1 cellular context compared by ENCODE assay signal in the genomic region with DNA sequence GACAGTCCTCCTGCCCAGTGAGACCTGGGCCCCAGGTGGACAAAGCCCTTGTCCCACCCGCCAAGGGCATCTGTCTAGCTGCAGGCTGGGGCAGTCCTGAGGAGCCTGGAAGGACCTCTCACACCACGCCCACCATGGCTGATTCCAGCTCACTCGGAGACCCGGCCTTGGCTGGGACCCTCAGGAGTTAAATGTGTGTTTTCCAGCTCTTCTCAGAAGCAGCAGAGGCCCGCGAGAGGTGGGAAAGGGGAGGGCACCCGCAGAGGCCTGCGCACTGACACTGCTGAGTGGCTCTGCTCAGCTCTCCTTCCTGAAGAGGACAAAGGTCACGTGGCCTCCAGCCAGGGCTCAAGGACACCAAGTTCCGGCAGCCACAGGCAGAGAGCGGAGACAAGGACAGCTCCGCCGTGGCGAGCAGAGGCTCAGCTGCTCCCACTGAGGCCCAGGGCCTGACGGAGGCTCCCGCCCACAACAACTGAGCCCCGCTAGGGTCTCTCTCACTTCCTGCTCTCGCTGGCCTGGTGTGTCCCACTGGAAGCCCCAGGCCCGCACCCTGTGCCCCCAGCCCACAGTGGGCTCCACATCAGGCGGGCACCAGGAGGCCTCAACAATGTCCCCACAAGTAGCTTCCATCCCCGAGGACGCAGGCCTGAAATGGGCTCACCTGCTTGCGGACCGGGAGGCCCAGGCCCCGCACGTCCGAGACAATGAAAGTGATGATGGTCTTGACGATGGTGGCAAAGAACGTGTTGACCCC.
TF ChIP-seq lines count a peak whose summit lies in the region.

No MANE protein-coding gene starts in this region.

TF ChIP-seq in HepG2, 621 proteins besides CTCF, POLR2A, EP300 and RAD21 (continued from another document and continues in another):
- TF ChIP-seq, protein P1, sequence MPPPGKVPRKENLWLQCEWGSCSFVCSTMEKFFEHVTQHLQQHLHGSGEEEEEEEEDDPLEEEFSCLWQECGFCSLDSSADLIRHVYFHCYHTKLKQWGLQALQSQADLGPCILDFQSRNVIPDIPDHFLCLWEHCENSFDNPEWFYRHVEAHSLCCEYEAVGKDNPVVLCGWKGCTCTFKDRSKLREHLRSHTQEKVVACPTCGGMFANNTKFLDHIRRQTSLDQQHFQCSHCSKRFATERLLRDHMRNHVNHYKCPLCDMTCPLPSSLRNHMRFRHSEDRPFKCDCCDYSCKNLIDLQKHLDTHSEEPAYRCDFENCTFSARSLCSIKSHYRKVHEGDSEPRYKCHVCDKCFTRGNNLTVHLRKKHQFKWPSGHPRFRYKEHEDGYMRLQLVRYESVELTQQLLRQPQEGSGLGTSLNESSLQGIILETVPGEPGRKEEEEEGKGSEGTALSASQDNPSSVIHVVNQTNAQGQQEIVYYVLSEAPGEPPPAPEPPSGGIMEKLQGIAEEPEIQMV (CRISPR knock-in tag; IDR thresholded peaks at IDR 0.05; ENCODE audit: low read depth) = no peak
- TF ChIP-seq SIX4 (CRISPR knock-in tag; IDR thresholded peaks at IDR 0.05) (peak; percentile 47; the same call in 1 of the 2 replicates), KLF13 (CRISPR knock-in tag; IDR thresholded peaks at IDR 0.05) (no peak), NRL (CRISPR knock-in tag; IDR thresholded peaks at IDR 0.05; ENCODE audit: borderline replicate concordance) (no peak), ZNF598 (CRISPR knock-in tag; IDR thresholded peaks at IDR 0.05; ENCODE audit: borderline replicate concordance) (no peak; the same call in 1 of the 2 replicates), BORCS8-MEF2B (CRISPR knock-in tag; IDR thresholded peaks at IDR 0.05) (0 out of 2 replicates have a peak, but pooled peaks have one; percentile 52), ZBTB1 (CRISPR knock-in tag; IDR thresholded peaks at IDR 0.05; ENCODE audit: borderline replicate concordance) (no peak), ZNF12 (CRISPR knock-in tag; IDR thresholded peaks at IDR 0.05) (no peak), TFAP4 (IDR thresholded peaks at IDR 0.05; ENCODE audit: borderline replicate concordance, low read depth) (peak; percentile 54; the same call in 1 of the 2 replicates), ZNF883 (CRISPR knock-in tag; IDR thresholded peaks at IDR 0.05; ENCODE audit: not compliant biosample characterization) (no peak), SRSF1 (optimal IDR thresholded peaks at IDR 0.05; ENCODE audit: low read depth, low read length) (no peak), BRD4 (CRISPR knock-in tag; IDR thresholded peaks at IDR 0.05) (peak; percentile 11; the same call in 1 of the 2 replicates), ZNF672 (CRISPR knock-in tag; IDR thresholded peaks at IDR 0.05) (no peak), ISL2 (CRISPR knock-in tag; IDR thresholded peaks at IDR 0.05) (peak; percentile 71; the same call in 1 of the 2 replicates), ZSCAN31 (CRISPR knock-in tag; IDR thresholded peaks at IDR 0.05; ENCODE audit: low read depth) (peak; percentile 57; the same call in 1 of the 2 replicates), ZNF101 (CRISPR knock-in tag; IDR thresholded peaks at IDR 0.05; ENCODE audit: borderline replicate concordance, low read depth) (no peak), DPF2 (CRISPR knock-in tag; IDR thresholded peaks at IDR 0.05; ENCODE audit: borderline replicate concordance, low read depth) (0 out of 2 replicates have a peak, but pooled peaks have one; percentile 64), ZNF484 (CRISPR knock-in tag; IDR thresholded peaks at IDR 0.05; ENCODE audit: borderline replicate concordance, low read depth) (no peak), ZNF569 (CRISPR knock-in tag; IDR thresholded peaks at IDR 0.05; ENCODE audit: borderline replicate concordance) (no peak), DMAP1 (CRISPR knock-in tag; IDR thresholded peaks at IDR 0.05) (peak; percentile 55; the same call in 1 of the 2 replicates), ZNF431 (CRISPR knock-in tag; IDR thresholded peaks at IDR 0.05; ENCODE audit: borderline replicate concordance, low read depth) (peak; percentile 80; the same call in 1 of the 2 replicates), ZFX (CRISPR knock-in tag; IDR thresholded peaks at IDR 0.05; ENCODE audit: low read depth) (peak; percentile 96), ZNF652 (CRISPR knock-in tag; IDR thresholded peaks at IDR 0.05; ENCODE audit: borderline replicate concordance, low read depth) (peak; percentile 91), SIN3A (IDR thresholded peaks at IDR 0.05; ENCODE audit: borderline replicate concordance, low read depth, low read length) (no peak), ZNF660 (CRISPR knock-in tag; IDR thresholded peaks at IDR 0.05; ENCODE audit: borderline replicate concordance, low read depth) (no peak; the same call in 1 of the 2 replicates), HOMEZ (CRISPR knock-in tag; IDR thresholded peaks at IDR 0.05; ENCODE audit: low read depth) (peak; percentile 63), ZNF20 (CRISPR knock-in tag; IDR thresholded peaks at IDR 0.05) (no peak), HNF4G (IDR thresholded peaks at IDR 0.05; ENCODE audit: borderline replicate concordance, low read depth, low read length) (peak; percentile 91), HNF4G (CRISPR knock-in tag; IDR thresholded peaks at IDR 0.05; ENCODE audit: borderline replicate concordance, low read depth) (peak; percentile 88; the same call in 1 of the 2 replicates), CC2D1A (CRISPR knock-in tag; IDR thresholded peaks at IDR 0.05) (no peak), MEIS1 (CRISPR knock-in tag; IDR thresholded peaks at IDR 0.05; ENCODE audit: borderline replicate concordance) (peak; percentile 87; the same call in 1 of the 2 replicates), SMARCC2 (IDR thresholded peaks at IDR 0.05) (no peak), BRCA1 (CRISPR knock-in tag; IDR thresholded peaks at IDR 0.05) (no peak), ZZZ3 (CRISPR knock-in tag; IDR thresholded peaks at IDR 0.05; ENCODE audit: borderline replicate concordance) (peak; percentile 82), MTERF4 (CRISPR knock-in tag; IDR thresholded peaks at IDR 0.05) (peak; percentile 68; the same call in 1 of the 2 replicates), MXD4 (CRISPR knock-in tag; IDR thresholded peaks at IDR 0.05) (no peak), ZNF879 (CRISPR knock-in tag; IDR thresholded peaks at IDR 0.05) (no peak), RORA (CRISPR knock-in tag; IDR thresholded peaks at IDR 0.05) (no peak), ZKSCAN8 (CRISPR knock-in tag; IDR thresholded peaks at IDR 0.05; ENCODE audit: borderline replicate concordance) (no peak), TAF15 (IDR thresholded peaks at IDR 0.05; ENCODE audit: low read depth, low read length, poor library complexity, severe bottlenecking) (no peak), ZNF770 (CRISPR knock-in tag; IDR thresholded peaks at IDR 0.05) (peak; percentile 78; the same call in 1 of the 2 replicates), NAIF1 (CRISPR knock-in tag; IDR thresholded peaks at IDR 0.05; ENCODE audit: borderline replicate concordance) (no peak), NR0B2 (CRISPR knock-in tag; IDR thresholded peaks at IDR 0.05) (no peak), CENPT (CRISPR knock-in tag; IDR thresholded peaks at IDR 0.05; ENCODE audit: low read depth) (no peak), NFE2L1 (CRISPR knock-in tag; IDR thresholded peaks at IDR 0.05; ENCODE audit: borderline replicate concordance) (no peak), ZNF343 (CRISPR knock-in tag; IDR thresholded peaks at IDR 0.05) (peak; percentile 83; the same call in 1 of the 2 replicates)
- TF ChIP-seq, protein P2, sequence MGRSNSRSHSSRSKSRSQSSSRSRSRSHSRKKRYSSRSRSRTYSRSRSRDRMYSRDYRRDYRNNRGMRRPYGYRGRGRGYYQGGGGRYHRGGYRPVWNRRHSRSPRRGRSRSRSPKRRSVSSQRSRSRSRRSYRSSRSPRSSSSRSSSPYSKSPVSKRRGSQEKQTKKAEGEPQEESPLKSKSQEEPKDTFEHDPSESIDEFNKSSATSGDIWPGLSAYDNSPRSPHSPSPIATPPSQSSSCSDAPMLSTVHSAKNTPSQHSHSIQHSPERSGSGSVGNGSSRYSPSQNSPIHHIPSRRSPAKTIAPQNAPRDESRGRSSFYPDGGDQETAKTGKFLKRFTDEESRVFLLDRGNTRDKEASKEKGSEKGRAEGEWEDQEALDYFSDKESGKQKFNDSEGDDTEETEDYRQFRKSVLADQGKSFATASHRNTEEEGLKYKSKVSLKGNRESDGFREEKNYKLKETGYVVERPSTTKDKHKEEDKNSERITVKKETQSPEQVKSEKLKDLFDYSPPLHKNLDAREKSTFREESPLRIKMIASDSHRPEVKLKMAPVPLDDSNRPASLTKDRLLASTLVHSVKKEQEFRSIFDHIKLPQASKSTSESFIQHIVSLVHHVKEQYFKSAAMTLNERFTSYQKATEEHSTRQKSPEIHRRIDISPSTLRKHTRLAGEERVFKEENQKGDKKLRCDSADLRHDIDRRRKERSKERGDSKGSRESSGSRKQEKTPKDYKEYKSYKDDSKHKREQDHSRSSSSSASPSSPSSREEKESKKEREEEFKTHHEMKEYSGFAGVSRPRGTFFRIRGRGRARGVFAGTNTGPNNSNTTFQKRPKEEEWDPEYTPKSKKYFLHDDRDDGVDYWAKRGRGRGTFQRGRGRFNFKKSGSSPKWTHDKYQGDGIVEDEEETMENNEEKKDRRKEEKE (IDR thresholded peaks at IDR 0.05) = no peak
- TF ChIP-seq, protein P3, sequence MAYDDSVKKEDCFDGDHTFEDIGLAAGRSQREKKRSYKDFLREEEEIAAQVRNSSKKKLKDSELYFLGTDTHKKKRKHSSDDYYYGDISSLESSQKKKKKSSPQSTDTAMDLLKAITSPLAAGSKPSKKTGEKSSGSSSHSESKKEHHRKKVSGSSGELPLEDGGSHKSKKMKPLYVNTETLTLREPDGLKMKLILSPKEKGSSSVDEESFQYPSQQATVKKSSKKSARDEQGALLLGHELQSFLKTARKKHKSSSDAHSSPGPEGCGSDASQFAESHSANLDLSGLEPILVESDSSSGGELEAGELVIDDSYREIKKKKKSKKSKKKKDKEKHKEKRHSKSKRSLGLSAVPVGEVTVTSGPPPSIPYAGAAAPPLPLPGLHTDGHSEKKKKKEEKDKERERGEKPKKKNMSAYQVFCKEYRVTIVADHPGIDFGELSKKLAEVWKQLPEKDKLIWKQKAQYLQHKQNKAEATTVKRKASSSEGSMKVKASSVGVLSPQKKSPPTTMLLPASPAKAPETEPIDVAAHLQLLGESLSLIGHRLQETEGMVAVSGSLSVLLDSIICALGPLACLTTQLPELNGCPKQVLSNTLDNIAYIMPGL (CRISPR knock-in tag; IDR thresholded peaks at IDR 0.05; ENCODE audit: borderline replicate concordance in 1 of 2, low read depth in 1 of 2) = peak in 1 of 2 experiments; percentile 39; a peak in 2 of 4 replicates
- TF ChIP-seq, protein P4, sequence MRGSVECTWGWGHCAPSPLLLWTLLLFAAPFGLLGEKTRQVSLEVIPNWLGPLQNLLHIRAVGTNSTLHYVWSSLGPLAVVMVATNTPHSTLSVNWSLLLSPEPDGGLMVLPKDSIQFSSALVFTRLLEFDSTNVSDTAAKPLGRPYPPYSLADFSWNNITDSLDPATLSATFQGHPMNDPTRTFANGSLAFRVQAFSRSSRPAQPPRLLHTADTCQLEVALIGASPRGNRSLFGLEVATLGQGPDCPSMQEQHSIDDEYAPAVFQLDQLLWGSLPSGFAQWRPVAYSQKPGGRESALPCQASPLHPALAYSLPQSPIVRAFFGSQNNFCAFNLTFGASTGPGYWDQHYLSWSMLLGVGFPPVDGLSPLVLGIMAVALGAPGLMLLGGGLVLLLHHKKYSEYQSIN (CRISPR knock-in tag; IDR thresholded peaks at IDR 0.05; ENCODE audit: borderline replicate concordance) = no peak
